In the genomic region with DNA sequence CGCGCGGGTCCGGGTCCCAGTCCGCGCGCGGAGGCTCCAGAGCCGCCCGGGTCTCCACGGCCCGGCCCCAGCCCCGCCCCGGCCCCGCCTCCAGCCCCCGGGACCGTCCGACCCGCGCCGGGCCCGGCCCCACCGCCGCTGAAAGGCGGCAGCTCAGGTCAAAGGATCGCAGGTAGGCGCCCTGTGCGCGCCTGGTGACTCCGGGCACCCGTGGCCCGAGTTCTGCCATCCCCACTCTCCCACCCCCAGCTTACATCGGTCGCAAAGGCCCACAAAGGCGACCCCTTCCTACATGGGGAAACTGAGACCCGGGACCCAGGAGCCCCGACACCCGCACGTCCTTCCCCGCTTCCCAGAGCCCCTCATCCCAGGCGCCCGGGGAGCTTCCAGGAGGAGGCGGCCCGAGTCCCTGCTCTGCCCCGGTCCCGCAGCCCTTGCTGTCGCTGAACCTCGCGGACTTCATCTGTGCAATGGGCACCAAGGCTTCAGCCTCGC, we compare ENCODE assay signal across 8 cellular contexts. TPM values are rescaled to one million over a fixed set of nuclear protein-coding genes. Genes with fewer than 3 reads are reported as not detected.
DNase-seq lines count a peak whose midpoint lies in the region; ATAC-seq and TF ChIP-seq lines count a peak whose summit lies in the region.

A gene (minus strand): TSS at position 33 of the 495 bp plus-strand sequence. CDS start 2,075 bp downstream, outside the sequence.

- H3K36me3 Mint-ChIP-seq in GM23338 (ENCODE audit: low read depth) = peaks cover 5% of the 10 kb centered on the region; the same call in 1 of the 3 replicates
- H3K36me3 Mint-ChIP-seq in activated T-helper 17 cell treated with anti-CD3 and anti-CD28 coated beads, Interleukin-2, amount 50 U/mL, for 72 hours (ENCODE audit: low read depth) = peaks cover 12% of the 10 kb centered on the region

- peaks cover 38% of the 10 kb centered on the region for H3K27me3 Mint-ChIP-seq in GM23338 (ENCODE audit: insufficient read depth, low read depth, poor library complexity)
- H3K27me3 Mint-ChIP-seq in activated T-helper 17 cell treated with anti-CD3 and anti-CD28 coated beads, Interleukin-2, amount 50 U/mL, for 72 hours = peaks cover 8% of the 10 kb centered on the region

- no peaks in the 10 kb centered on the region for H3K9me3 ChIP-seq in skeletal muscle tissue (ENCODE audit: control insufficient read depth in 3 of 3, low read length in 3 of 3)

- H3F3A ChIP-seq in GM23338 (replicated peaks; ENCODE audit: low read depth) = peaks cover 17% of the 10 kb centered on the region; the same call in 1 of the 2 replicates

- H3K27ac Mint-ChIP-seq in GM23338 = no peak within 1 kb of the TSS
- H3K27ac Mint-ChIP-seq in activated T-helper 17 cell treated with anti-CD3 and anti-CD28 coated beads, Interleukin-2, amount 50 U/mL, for 72 hours = no peak within 1 kb of the TSS

- H3K9me2 ChIP-seq in GM23338 (ENCODE audit: insufficient read depth) = no peaks in the 10 kb centered on the region

- H3K4me1 Mint-ChIP-seq in GM23338 = peaks cover 10% of the 10 kb centered on the region
- no peaks in the 10 kb centered on the region for H3K4me1 Mint-ChIP-seq in activated T-helper 17 cell treated with anti-CD3 and anti-CD28 coated beads, Interleukin-2, amount 50 U/mL, for 72 hours

- no peaks in the 10 kb centered on the region; the same call in 1 of the 2 replicates for H4K20me1 ChIP-seq in GM23338 (replicated peaks; ENCODE audit: insufficient read depth)

- H3K27ac ChIP-seq in GM23338 (ENCODE audit: low read depth) = peak within 1 kb of the TSS; percentile 55; the same call in 1 of the 2 replicates
- H3K27ac ChIP-seq in skeletal muscle tissue (ENCODE audit: low read depth, low read length) = peak within 1 kb of the TSS; percentile 91

- DNase-seq in GM23338 (ENCODE audit: low spot score) = peak; percentile 28
- peak; percentile 35 for DNase-seq in hepatic stellate cell (ENCODE audit: low spot score)
- no peak for DNase-seq in midbrain (lab: John Stamatoyannopoulos, UW)
- DNase-seq in activated gamma-delta T cell treated with Interleukin-2 at 50 U/mL for 16 hours = no peak

- H3K4me2 ChIP-seq in GM23338 = peak within 1 kb of the TSS; percentile 99

- H3K9ac ChIP-seq in skeletal muscle tissue (ENCODE audit: low read depth in 1 of 3, low read length in 3 of 3) = peak within 1 kb of the TSS; percentile 72 to 81 (median 74)

- peak; percentile 15 for ATAC-seq in GM23338
- peak; percentile 33 for ATAC-seq in activated T-helper 17 cell treated with anti-CD3 and anti-CD28 coated beads, Interleukin-2, amount 50 U/mL, for 72 hours (replicated peaks)
- ATAC-seq in HG03196 (IDR thresholded peaks at IDR 0.05; ENCODE audit: unreplicated experiment) = no peak
- no peak for ATAC-seq in HG03565 (IDR thresholded peaks at IDR 0.05; ENCODE audit: unreplicated experiment)

- peak within 1 kb of the TSS; percentile 90 for H2AFZ ChIP-seq in GM23338

- H3K4me1 ChIP-seq in GM23338 (ENCODE audit: insufficient read depth) = peaks cover 8% of the 10 kb centered on the region; the same call in 1 of the 2 replicates
- H3K4me1 ChIP-seq in skeletal muscle tissue (ENCODE audit: control insufficient read depth in 3 of 3, insufficient read depth in 3 of 3, low read length in 3 of 3) = peaks cover 13 to 20% (median 16%) of the 10 kb centered on the region in 3 donors

- no peaks in the 10 kb centered on the region for H3K9me3 Mint-ChIP-seq in GM23338
- no peaks in the 10 kb centered on the region for H3K9me3 Mint-ChIP-seq in activated T-helper 17 cell treated with anti-CD3 and anti-CD28 coated beads, Interleukin-2, amount 50 U/mL, for 72 hours

- TF ChIP-seq CTCF in GM23338 (conservative IDR thresholded peaks at IDR 0.05; ENCODE audit: low read depth in 2 of 2) = no peak

- peak within 1 kb of the TSS; percentile 75 for H3K4me3 Mint-ChIP-seq in GM23338
- H3K4me3 Mint-ChIP-seq in activated T-helper 17 cell treated with anti-CD3 and anti-CD28 coated beads, Interleukin-2, amount 50 U/mL, for 72 hours = peak within 1 kb of the TSS; percentile 64

- peak within 1 kb of the TSS; percentile 81 for H3K4me3 ChIP-seq in GM23338
- H3K4me3 ChIP-seq in skeletal muscle tissue (ENCODE audit: low read length in 3 of 3) = peak within 1 kb of the TSS; percentile 65 to 72 (median 71)

- peaks cover 40% of the 10 kb centered on the region for H3K27me3 ChIP-seq in GM23338 (ENCODE audit: insufficient read depth)
- peaks cover 36 to 47% (median 41%) of the 10 kb centered on the region in 3 donors for H3K27me3 ChIP-seq in skeletal muscle tissue (ENCODE audit: control insufficient read depth in 3 of 3, insufficient read depth in 3 of 3, low read length in 3 of 3)

- no peaks in the 10 kb centered on the region for H3K36me3 ChIP-seq in GM23338 (ENCODE audit: insufficient read depth)
- peaks cover 0 to 3% (median 0%) of the 10 kb centered on the region in 3 donors for H3K36me3 ChIP-seq in skeletal muscle tissue (ENCODE audit: control insufficient read depth in 3 of 3, insufficient read depth in 3 of 3, low read length in 3 of 3)

- no peaks in the 10 kb centered on the region for H3K79me2 ChIP-seq in GM23338 (replicated peaks; ENCODE audit: insufficient read depth)

TF ChIP-seq in GM23338, 12 proteins besides CTCF, POLR2A, EP300 and RAD21:
- TF ChIP-seq POLR2AphosphoS5 (IDR thresholded peaks at IDR 0.05; ENCODE audit: low read depth) = 0 out of 2 replicates have a peak, but pooled peaks have one; percentile 0
- peak; percentile 39 for TF ChIP-seq EZH2 (IDR thresholded peaks at IDR 0.05; ENCODE audit: low read depth, unreplicated experiment)
- no peak for TF ChIP-seq STAT1 (IDR thresholded peaks at IDR 0.05; ENCODE audit: unreplicated experiment)

RNA-seq across cellular contexts. Expression of the gene that starts here (rescaled TPM):
- total RNA-seq in GM23338 (2014; rRNA removed; shearing (Covaris generic)) = 8.7 TPM in 2 replicates
- polyA plus RNA-seq in GM23338 (2016; fragmentation: Nextera tagmentation; extraction: Ambion mirVana) = 4.9 and 5.3 TPM in 2 replicates
- 1 to 10 TPM in 1 of 2 donors, not detected in 1; 1.1 TPM for total RNA-seq in activated T-helper 17 cell treated with anti-CD3 and anti-CD28 coated beads, Interleukin-2, amount 50 U/mL, for 72 hours
- total RNA-seq in skeletal muscle tissue = 6.8 TPM

Comparison
In these comparisons a context has a peak if more than half of its experiments do, and no peak if none do; other contexts are left out.
1. ATAC-seq: peak in GM23338 (single experiment) and activated T-helper 17 cell treated with anti-CD3 and anti-CD28 coated beads, Interleukin-2, amount 50 U/mL, for 72 hours (single experiment); none in HG03196 (single experiment) and HG03565 (single experiment).
2. DNase-seq: peak in GM23338 (single experiment) and hepatic stellate cell (single experiment); none in midbrain (single experiment) and activated gamma-delta T cell treated with Interleukin-2 at 50 U/mL for 16 hours (single experiment).